Comparison of ENCODE assay signal across 32 cellular contexts in genomic region chr14:24165785-24166184, GRCh38. TPM values are rescaled to one million over a fixed set of nuclear protein-coding genes. Genes with fewer than 3 reads are reported as not detected.
A peak's percentile ranks its signal among the peaks of the same experiment; 100 is the strongest.
DNase-seq lines count a peak whose midpoint lies in the region; ATAC-seq, FAIRE-seq and TF ChIP-seq lines count a peak whose summit lies in the region.
"Had no signal": no experiment of that assay in that cellular context is flagged by ENCODE, and none has a peak within 500 bp of the region (broad histone marks: within the 10 kb centered on the region; RNA-seq: fewer than 3 reads in every experiment).

No MANE protein-coding gene starts in this region.

- POLR2A ChIA-PET in activated CD4-positive, alpha-beta T cell treated with anti-CD3 and anti-CD28 coated beads for 36 hours (lab: Charles Lee) = interaction anchor here (0.6 to 1.3 kb wide), 5 partner anchors 8 to 195 kb away, joined by 3 to 6 read pairs (median 3); no protein-coding TSS in a partner anchor
- POLR2A ChIA-PET in HepG2 (lab: Yijun Ruan, JAX) = interaction anchor here (1.1 to 2.0 kb wide), 4 partner anchors 11 to 30 kb away, joined by 3 to 10 read pairs (median 4); partner anchors contain the start of genes EMC9, PSME1 and PSME2

- no peak for DNase-seq in activated CD4-positive, alpha-beta T cell treated with anti-CD3 and anti-CD28 coated beads for 36 hours
- no peak for DNase-seq in activated CD4-positive, alpha-beta T cell treated with anti-CD3 and anti-CD28 coated beads, Interleukin-2, amount 50 U/mL, for 1 hour
- DNase-seq in HepG2 (ENCODE audit: low spot score) = no peak
- DNase-seq in right lobe of liver = no peak
- peak; percentile 10 for DNase-seq in kidney
- DNase-seq in type B pancreatic cell (ENCODE audit: extremely low spot score, unreplicated experiment) = no peak
- DNase-seq in stimulated activated CD4-positive, alpha-beta T cell treated with anti-CD3 and anti-CD28 coated beads, Interleukin-15, amount 100 ng/mL, for 24 hours = no peak
- DNase-seq: activated CD8-positive, alpha-beta memory T cell treated with anti-CD3 and anti-CD28 coated beads, Interleukin-2, amount 10 ng/mL, durations not matched to agents 7 days and 5 days; activated naive CD4-positive, alpha-beta T cell treated with Interleukin-2 at 50 U/mL for 16 hours; activated T-cell treated with anti-CD3 and anti-CD28 coated beads, Interleukin-2, amount 50 U/mL, for 72 hours; anterior cingulate cortex; C1 segment of cervical spinal cord; Caco-2; colonic mucosa; DMS79; effector memory CD4-positive, alpha-beta T cell; erythroblast; GDM1; GOT3; HFFc6; immature natural killer cell; NCI-H2107; NCI-H446; NCI-H774; Peyer's patch; stimulated activated CD4-positive, alpha-beta T cell treated with anti-CD3 and anti-CD28 coated beads, Interleukin-2, amount 100 ng/mL, for 24 hours; trophoblast cell had no signal

- H3K36me3 ChIP-seq in HepG2 (replicated peaks in 1 of 2; ENCODE audit: control insufficient read depth in 1 of 2, insufficient read depth in 2 of 2, low read length in 2 of 2) = peaks cover 30 to 40% of the 10 kb centered on the region in 2 experiments; a peak in 4 of 5 replicates
- peaks cover 7 to 43% (median 25%) of the 10 kb centered on the region in 4 donors for H3K36me3 ChIP-seq in right lobe of liver
- H3K36me3 ChIP-seq in kidney (ENCODE audit: control insufficient read depth in 1 of 2, insufficient read depth in 2 of 2, low read length in 2 of 2) = peaks cover 30 to 45% of the 10 kb centered on the region in 2 donors

- TF ChIP-seq POLR2A in HepG2 (IDR thresholded peaks at IDR 0.05; ENCODE audit: insufficient read depth in 1 of 2, low read depth in 2 of 2, low read length in 2 of 2) (no peak), right lobe of liver (IDR thresholded peaks at IDR 0.05) (no peak)

- H3K27me3 Mint-ChIP-seq in activated CD4-positive, alpha-beta T cell treated with anti-CD3 and anti-CD28 coated beads for 36 hours = no peaks in the 10 kb centered on the region
- no peaks in the 10 kb centered on the region for H3K27me3 Mint-ChIP-seq in type B pancreatic cell
- H3K27me3 Mint-ChIP-seq: activated CD8-positive, alpha-beta memory T cell treated with anti-CD3 and anti-CD28 coated beads, Interleukin-2, amount 10 ng/mL, durations not matched to agents 7 days and 5 days; memory B cell had no signal

- H3K4me2 ChIP-seq in HepG2 (ENCODE audit: low read depth, low read length) = no peak overlapping the region
- H3K4me2 ChIP-seq: smooth muscle cell had no signal

- in situ Hi-C loops in HepG2 (cut with HindIII; ENCODE audit: extremely low pct_ligation_motif_present, low pct_unique_long_range_greater_than_20kb) = no loop called here

- intact Hi-C loops in activated CD4-positive, alpha-beta T cell treated with anti-CD3 and anti-CD28 coated beads for 36 hours (cut with DNase I, micrococcal nuclease) = no loop called here
- intact Hi-C loops in HepG2 (cut with micrococcal nuclease; ENCODE audit: unreplicated experiment) = no loop called here
- intact Hi-C loops in right lobe of liver (cut with DNase I) = loop anchor here in 1 of 2 donors (10.0 kb wide), 1 partner anchor 101 kb away; no protein-coding TSS in a partner anchor
- intact Hi-C loops in kidney (cut with DNase I) = no loop called here

- no peak overlapping the region for H3K9ac ChIP-seq in HepG2 (ENCODE audit: insufficient read depth, low read depth, low read length)
- no peak overlapping the region for H3K9ac ChIP-seq in kidney (ENCODE audit: low read length in 2 of 2)

- no peak overlapping the region for H3K4me3 Mint-ChIP-seq in activated CD4-positive, alpha-beta T cell treated with anti-CD3 and anti-CD28 coated beads for 36 hours
- no peak overlapping the region for H3K4me3 Mint-ChIP-seq in type B pancreatic cell
- H3K4me3 Mint-ChIP-seq: activated CD8-positive, alpha-beta memory T cell treated with anti-CD3 and anti-CD28 coated beads, Interleukin-2, amount 10 ng/mL, durations not matched to agents 7 days and 5 days; activated T-cell treated with anti-CD3 and anti-CD28 coated beads, Interleukin-2, amount 50 U/mL, for 72 hours; HFFc6; immature natural killer cell; memory B cell had no signal

- no peak for TF ChIP-seq RAD21 in HepG2 (CRISPR knock-in tag; IDR thresholded peaks at IDR 0.05)

- TF ChIP-seq EP300 in HepG2 (IDR thresholded peaks at IDR 0.05; ENCODE audit: low read depth in 2 of 2, low read length in 2 of 2) (no peak), HepG2 (CRISPR knock-in tag; IDR thresholded peaks at IDR 0.05; ENCODE audit: borderline replicate concordance) (no peak)

- no peaks in the 10 kb centered on the region for H3K9me3 Mint-ChIP-seq in activated CD4-positive, alpha-beta T cell treated with anti-CD3 and anti-CD28 coated beads for 36 hours (ENCODE audit: low read depth)
- H3K9me3 Mint-ChIP-seq in type B pancreatic cell = no peaks in the 10 kb centered on the region
- H3K9me3 Mint-ChIP-seq: activated T-cell treated with anti-CD3 and anti-CD28 coated beads, Interleukin-2, amount 50 U/mL, for 72 hours; HFFc6; immature natural killer cell; memory B cell had no signal

- peaks cover 48% of the 10 kb centered on the region for H3K4me1 Mint-ChIP-seq in activated CD4-positive, alpha-beta T cell treated with anti-CD3 and anti-CD28 coated beads for 36 hours
- H3K4me1 Mint-ChIP-seq in type B pancreatic cell (ENCODE audit: unreplicated experiment) = peaks cover 26% of the 10 kb centered on the region

- H3K27me3 ChIP-seq in HepG2 (ENCODE audit: control insufficient read depth in 1 of 2, insufficient read depth in 2 of 2, low read length in 2 of 2) (no peaks in the 10 kb centered on the region; a peak in 1 of 5 replicates), right lobe of liver (no peaks in the 10 kb centered on the region)
- H3K27me3 ChIP-seq: colonic mucosa, Peyer's patch had no signal

- FAIRE-seq in HepG2 (lab: Jason Lieb, UNC) (no peak), kidney (lab: Jason Lieb, UNC) (no peak)
- FAIRE-seq: bronchial epithelial cell had no signal

- 92% methylated on average over 5 of the region's 5 CpGs for WGBS in HepG2 (ENCODE audit: low lambda C conversion rate)
- WGBS in right lobe of liver (ENCODE audit: insufficient coverage, low coverage, low lambda C conversion rate, missing lambda C conversion rate) = 95% methylated on average over 5 of the region's 5 CpGs

- CTCF ChIA-PET in activated CD4-positive, alpha-beta T cell treated with anti-CD3 and anti-CD28 coated beads for 36 hours (lab: Charles Lee) = interaction anchor here (0.6 to 1.1 kb wide), 2 partner anchors 11 to 153 kb away, joined by 3 read pairs; no protein-coding TSS in a partner anchor
- CTCF ChIA-PET in HepG2 (lab: Yijun Ruan, JAX; ENCODE audit: low intra/inter-chr PET ratio, low total read pairs) = no interaction called here

- H3K9me3 ChIP-seq in HepG2 (ENCODE audit: low read length) (no peaks in the 10 kb centered on the region), right lobe of liver (no peaks in the 10 kb centered on the region), kidney (ENCODE audit: control insufficient read depth in 1 of 2, low read length in 2 of 2) (no peaks in the 10 kb centered on the region)
- H3K9me3 ChIP-seq: Caco-2, colonic mucosa, Peyer's patch had no signal

- H3K4me3 ChIP-seq in HepG2 (replicated peaks in 1 of 3; ENCODE audit: insufficient read depth in 1 of 3, low read depth in 2 of 3, low read length in 3 of 3) (no peak overlapping the region), right lobe of liver (no peak overlapping the region), kidney (ENCODE audit: low read length in 2 of 2) (no peak overlapping the region)
- H3K4me3 ChIP-seq: colonic mucosa, Peyer's patch, smooth muscle cell had no signal

- no peak for ATAC-seq in activated CD4-positive, alpha-beta T cell treated with anti-CD3 and anti-CD28 coated beads for 36 hours
- ATAC-seq in HepG2 (no peak), right lobe of liver (no peak), HG02840 (IDR thresholded peaks at IDR 0.05; ENCODE audit: low FRiP score, unreplicated experiment) (no peak)
- ATAC-seq: activated CD8-positive, alpha-beta memory T cell treated with anti-CD3 and anti-CD28 coated beads, Interleukin-2, amount 10 ng/mL, durations not matched to agents 7 days and 5 days; activated T-cell treated with anti-CD3 and anti-CD28 coated beads, Interleukin-2, amount 50 U/mL, for 72 hours had no signal

- peaks cover 5% of the 10 kb centered on the region for H3K79me2 ChIP-seq in HepG2 (ENCODE audit: insufficient read depth, low read length)

- no peak overlapping the region for H2AFZ ChIP-seq in HepG2 (ENCODE audit: low read length)

- H3K27ac ChIP-seq in HepG2 (ENCODE audit: extremely low read length, insufficient read depth, low read length) (no peak overlapping the region), right lobe of liver (no peak overlapping the region), kidney (ENCODE audit: low read depth in 2 of 2, low read length in 2 of 2) (no peak overlapping the region)
- H3K27ac ChIP-seq: 22Rv1, colonic mucosa, Peyer's patch had no signal

- TF ChIP-seq CTCF in HepG2 (CRISPR knock-in tag; IDR thresholded peaks at IDR 0.05) = no peak
- no peak for TF ChIP-seq CTCF in right lobe of liver (IDR thresholded peaks at IDR 0.05)
- TF ChIP-seq CTCF in kidney (IDR thresholded peaks at IDR 0.05; ENCODE audit: borderline replicate concordance, extremely low read depth, insufficient read depth) = no peak
- TF ChIP-seq CTCF in type B pancreatic cell (conservative IDR thresholded peaks at IDR 0.05) = no peak

- H3K4me1 ChIP-seq in HepG2 (ENCODE audit: insufficient read depth, low read length) (peaks cover 17% of the 10 kb centered on the region), right lobe of liver (peaks cover 0 to 22% (median 7%) of the 10 kb centered on the region in 4 donors), kidney (ENCODE audit: control insufficient read depth in 1 of 2, insufficient read depth in 1 of 2, low read depth in 1 of 2, low read length in 2 of 2) (peaks cover 9 to 16% of the 10 kb centered on the region in 2 donors)

- H3K27ac Mint-ChIP-seq in activated CD4-positive, alpha-beta T cell treated with anti-CD3 and anti-CD28 coated beads for 36 hours = peak overlapping the region; percentile 43
- peak overlapping the region; percentile 43 for H3K27ac Mint-ChIP-seq in type B pancreatic cell
- H3K27ac Mint-ChIP-seq: HFFc6 had no signal

- BruUV-seq in HepG2 (replicated peaks; lab: Mats Ljungman, UMichigan) = no TSS peak

- no peaks in the 10 kb centered on the region for H4K20me1 ChIP-seq in HepG2 (ENCODE audit: insufficient read depth, low read length)

- peaks cover 76% of the 10 kb centered on the region for H3K36me3 Mint-ChIP-seq in activated CD4-positive, alpha-beta T cell treated with anti-CD3 and anti-CD28 coated beads for 36 hours (ENCODE audit: low read depth)
- H3K36me3 Mint-ChIP-seq in type B pancreatic cell = peaks cover 28% of the 10 kb centered on the region

RNA-seq across cellular contexts. Expression of gene IRF9, which starts 4.7 kb away (rescaled TPM):
- total RNA-seq in activated CD4-positive, alpha-beta T cell treated with anti-CD3 and anti-CD28 coated beads for 36 hours = 100 to 1,000 TPM; 172 to 209 TPM
- 13.8 and 14.9 TPM in 2 replicates for total RNA-seq in HepG2 (2016; rRNA removed; fragmentation: Illumina TruSeq; extraction: Trizol)
- 13.0 and 16.4 TPM in 2 replicates for total RNA-seq in HepG2 (2016; cell fraction: cytosol; rRNA removed; fragmentation: Illumina TruSeq; extraction: Trizol; ENCODE audit: low read depth)
- 11.5 and 20.0 TPM in 2 replicates for total RNA-seq in HepG2 (2016; cell fraction: insoluble cytoplasmic fraction; rRNA removed; fragmentation: Illumina TruSeq; extraction: Trizol)
- total RNA-seq in HepG2 (2016; cell fraction: membrane; rRNA removed; fragmentation: Illumina TruSeq; extraction: Trizol) = 9.6 and 12.0 TPM in 2 replicates
- 24.8 and 26.7 TPM in 2 replicates for total RNA-seq in HepG2 (2016; cell fraction: nucleus; rRNA removed; fragmentation: Illumina TruSeq; extraction: Trizol)
- 49.7 and 60.9 TPM in 2 replicates for polyA plus RNA-seq in HepG2 (2011; rRNA removed)
- 22.0 and 25.7 TPM in 2 replicates for polyA plus RNA-seq in HepG2 (2011; cell fraction: cytosol; rRNA removed)
- 220 and 221 TPM in 2 replicates for polyA plus RNA-seq in HepG2 (2011; cell fraction: nucleus; rRNA removed)
- 25.5 and 30.7 TPM in 2 replicates for polyA plus RNA-seq in HepG2 (2012)
- 3.8 and 5.2 TPM in 2 replicates for polyA plus RNA-seq in HepG2 (2016; cell fraction: cytosol; fragmentation: Illumina TruSeq; extraction: Trizol; ENCODE audit: low read depth)
- polyA plus RNA-seq in HepG2 (2016; cell fraction: insoluble cytoplasmic fraction; fragmentation: Illumina TruSeq; extraction: Trizol; ENCODE audit: low read depth) = 8.6 and 12.0 TPM in 2 replicates
- 5.8 and 6.6 TPM in 2 replicates for polyA plus RNA-seq in HepG2 (2016; cell fraction: membrane; fragmentation: Illumina TruSeq; extraction: Trizol; ENCODE audit: low read depth)
- polyA plus RNA-seq in HepG2 (2016; cell fraction: nucleus; fragmentation: Illumina TruSeq; extraction: Trizol; ENCODE audit: insufficient read depth, low read depth) = 78.7 and 84.9 TPM in 2 replicates
- polyA minus RNA-seq in HepG2 (2011; rRNA and poly(A)+ RNA removed; ENCODE audit: low replicate concordance) = 41.1 and 128 TPM in 2 replicates
- polyA minus RNA-seq in HepG2 (2011; cell fraction: cytosol; rRNA and poly(A)+ RNA removed) = 24.4 and 32.8 TPM in 2 replicates
- 84.8 and 144 TPM in 2 replicates for polyA minus RNA-seq in HepG2 (2011; cell fraction: nucleus; rRNA and poly(A)+ RNA removed)
- total RNA-seq in right lobe of liver = 10 to 100 TPM; 17.4 to 66.6 (median 37.2) TPM
- 141 TPM for total RNA-seq in kidney
- 88.9 TPM for polyA plus RNA-seq in kidney (ENCODE audit: insufficient read depth, low read depth, low replicate concordance)
- 60.0 and 63.4 TPM in 2 replicates for total RNA-seq in type B pancreatic cell (ENCODE audit: low replicate concordance)

RNA-seq across cellular contexts. Expression of gene REC8, which starts 6.1 kb away (rescaled TPM):
- 10 to 100 TPM; 25.6 to 27.7 TPM for total RNA-seq in activated CD4-positive, alpha-beta T cell treated with anti-CD3 and anti-CD28 coated beads for 36 hours
- total RNA-seq in HepG2 (2016; rRNA removed; fragmentation: Illumina TruSeq; extraction: Trizol) = 3.4 TPM in 1 of 2 replicates, not detected in the other
- 0.88 and 2.8 TPM in 2 replicates for total RNA-seq in HepG2 (2016; cell fraction: cytosol; rRNA removed; fragmentation: Illumina TruSeq; extraction: Trizol; ENCODE audit: low read depth)
- total RNA-seq in HepG2 (2016; cell fraction: insoluble cytoplasmic fraction; rRNA removed; fragmentation: Illumina TruSeq; extraction: Trizol) = 4.4 TPM in 1 of 2 replicates, not detected in the other
- total RNA-seq in HepG2 (2016; cell fraction: membrane; rRNA removed; fragmentation: Illumina TruSeq; extraction: Trizol) = 0.65 and 1.1 TPM in 2 replicates
- total RNA-seq in HepG2 (2016; cell fraction: nucleus; rRNA removed; fragmentation: Illumina TruSeq; extraction: Trizol) = 3.5 and 4.1 TPM in 2 replicates
- polyA plus RNA-seq in HepG2 (2011; rRNA removed) = 14.7 and 17.3 TPM in 2 replicates
- polyA plus RNA-seq in HepG2 (2011; cell fraction: cytosol; rRNA removed) = 1.6 and 1.9 TPM in 2 replicates
- 115 and 125 TPM in 2 replicates for polyA plus RNA-seq in HepG2 (2011; cell fraction: nucleus; rRNA removed)
- polyA plus RNA-seq in HepG2 (2012) = 11.8 and 22.4 TPM in 2 replicates
- polyA plus RNA-seq in HepG2 (2016; cell fraction: cytosol; fragmentation: Illumina TruSeq; extraction: Trizol; ENCODE audit: low read depth) = 0.43 and 1.0 TPM in 2 replicates
- polyA plus RNA-seq in HepG2 (2016; cell fraction: insoluble cytoplasmic fraction; fragmentation: Illumina TruSeq; extraction: Trizol; ENCODE audit: low read depth) = 0.52 TPM in 1 of 2 replicates, not detected in the other
- 0.33 and 0.55 TPM in 2 replicates for polyA plus RNA-seq in HepG2 (2016; cell fraction: membrane; fragmentation: Illumina TruSeq; extraction: Trizol; ENCODE audit: low read depth)
- 13.8 and 21.1 TPM in 2 replicates for polyA plus RNA-seq in HepG2 (2016; cell fraction: nucleus; fragmentation: Illumina TruSeq; extraction: Trizol; ENCODE audit: insufficient read depth, low read depth)
- 4.1 and 10.9 TPM in 2 replicates for polyA minus RNA-seq in HepG2 (2011; rRNA and poly(A)+ RNA removed; ENCODE audit: low replicate concordance)
- polyA minus RNA-seq in HepG2 (2011; cell fraction: cytosol; rRNA and poly(A)+ RNA removed) = 1.6 TPM in 1 of 2 replicates, not detected in the other
- 30.3 and 38.2 TPM in 2 replicates for polyA minus RNA-seq in HepG2 (2011; cell fraction: nucleus; rRNA and poly(A)+ RNA removed)
- 1 to 10 TPM; 1.6 to 7.4 (median 3.4) TPM for total RNA-seq in right lobe of liver
- 39.9 TPM for total RNA-seq in kidney
- polyA plus RNA-seq in kidney (ENCODE audit: insufficient read depth, low read depth, low replicate concordance) = 51.4 TPM
- 84.2 and 221 TPM in 2 replicates for total RNA-seq in type B pancreatic cell (ENCODE audit: low replicate concordance)

RNA-seq across cellular contexts. Expression of gene RNF31, which starts 18.5 kb away (rescaled TPM):
- 10 to 100 TPM; 73.7 to 98.4 TPM for total RNA-seq in activated CD4-positive, alpha-beta T cell treated with anti-CD3 and anti-CD28 coated beads for 36 hours
- 65.9 and 86.8 TPM in 2 replicates for total RNA-seq in HepG2 (2016; rRNA removed; fragmentation: Illumina TruSeq; extraction: Trizol)
- total RNA-seq in HepG2 (2016; cell fraction: cytosol; rRNA removed; fragmentation: Illumina TruSeq; extraction: Trizol; ENCODE audit: low read depth) = 17.8 and 17.9 TPM in 2 replicates
- total RNA-seq in HepG2 (2016; cell fraction: insoluble cytoplasmic fraction; rRNA removed; fragmentation: Illumina TruSeq; extraction: Trizol) = 59.1 and 93.8 TPM in 2 replicates
- 39.1 and 41.7 TPM in 2 replicates for total RNA-seq in HepG2 (2016; cell fraction: membrane; rRNA removed; fragmentation: Illumina TruSeq; extraction: Trizol)
- 72.5 and 77.1 TPM in 2 replicates for total RNA-seq in HepG2 (2016; cell fraction: nucleus; rRNA removed; fragmentation: Illumina TruSeq; extraction: Trizol)
- 48.2 and 59.0 TPM in 2 replicates for polyA plus RNA-seq in HepG2 (2011; rRNA removed)
- polyA plus RNA-seq in HepG2 (2011; cell fraction: cytosol; rRNA removed) = 20.8 and 23.9 TPM in 2 replicates
- 197 and 225 TPM in 2 replicates for polyA plus RNA-seq in HepG2 (2011; cell fraction: nucleus; rRNA removed)
- 61.6 and 78.3 TPM in 2 replicates for polyA plus RNA-seq in HepG2 (2012)
- polyA plus RNA-seq in HepG2 (2016; cell fraction: cytosol; fragmentation: Illumina TruSeq; extraction: Trizol; ENCODE audit: low read depth) = 13.8 and 14.9 TPM in 2 replicates
- polyA plus RNA-seq in HepG2 (2016; cell fraction: insoluble cytoplasmic fraction; fragmentation: Illumina TruSeq; extraction: Trizol; ENCODE audit: low read depth) = 59.9 and 61.7 TPM in 2 replicates
- 28.2 and 30.6 TPM in 2 replicates for polyA plus RNA-seq in HepG2 (2016; cell fraction: membrane; fragmentation: Illumina TruSeq; extraction: Trizol; ENCODE audit: low read depth)
- polyA plus RNA-seq in HepG2 (2016; cell fraction: nucleus; fragmentation: Illumina TruSeq; extraction: Trizol; ENCODE audit: insufficient read depth, low read depth) = 186 and 241 TPM in 2 replicates
- polyA minus RNA-seq in HepG2 (2011; rRNA and poly(A)+ RNA removed; ENCODE audit: low replicate concordance) = 71.7 and 184 TPM in 2 replicates
- 31.6 and 52.6 TPM in 2 replicates for polyA minus RNA-seq in HepG2 (2011; cell fraction: cytosol; rRNA and poly(A)+ RNA removed)
- polyA minus RNA-seq in HepG2 (2011; cell fraction: nucleus; rRNA and poly(A)+ RNA removed) = 113 and 130 TPM in 2 replicates
- 10 to 100 TPM; 17.5 to 39.6 (median 26.2) TPM for total RNA-seq in right lobe of liver
- 69.0 TPM for total RNA-seq in kidney
- polyA plus RNA-seq in kidney (ENCODE audit: insufficient read depth, low read depth, low replicate concordance) = 64.0 TPM
- total RNA-seq in type B pancreatic cell (ENCODE audit: low replicate concordance) = 68.6 and 78.4 TPM in 2 replicates

RNA-seq across cellular contexts. Expression of gene PSME2, which starts 19.4 kb away (rescaled TPM):
- 100 to 1,000 TPM; 445 to 459 TPM for total RNA-seq in activated CD4-positive, alpha-beta T cell treated with anti-CD3 and anti-CD28 coated beads for 36 hours
- 716 and 834 TPM in 2 replicates for total RNA-seq in HepG2 (2016; rRNA removed; fragmentation: Illumina TruSeq; extraction: Trizol)
- total RNA-seq in HepG2 (2016; cell fraction: cytosol; rRNA removed; fragmentation: Illumina TruSeq; extraction: Trizol; ENCODE audit: low read depth) = 203 and 215 TPM in 2 replicates
- total RNA-seq in HepG2 (2016; cell fraction: insoluble cytoplasmic fraction; rRNA removed; fragmentation: Illumina TruSeq; extraction: Trizol) = 729 and 850 TPM in 2 replicates
- total RNA-seq in HepG2 (2016; cell fraction: membrane; rRNA removed; fragmentation: Illumina TruSeq; extraction: Trizol) = 201 TPM in 2 replicates
- total RNA-seq in HepG2 (2016; cell fraction: nucleus; rRNA removed; fragmentation: Illumina TruSeq; extraction: Trizol) = 350 and 410 TPM in 2 replicates
- polyA plus RNA-seq in HepG2 (2011; rRNA removed) = 332 and 362 TPM in 2 replicates
- polyA plus RNA-seq in HepG2 (2011; cell fraction: cytosol; rRNA removed) = 139 and 148 TPM in 2 replicates
- polyA plus RNA-seq in HepG2 (2011; cell fraction: nucleus; rRNA removed) = 1,051 and 1,099 TPM in 2 replicates
- polyA plus RNA-seq in HepG2 (2012) = 349 and 352 TPM in 2 replicates
- polyA plus RNA-seq in HepG2 (2016; cell fraction: cytosol; fragmentation: Illumina TruSeq; extraction: Trizol; ENCODE audit: low read depth) = 217 and 232 TPM in 2 replicates
- 820 and 900 TPM in 2 replicates for polyA plus RNA-seq in HepG2 (2016; cell fraction: insoluble cytoplasmic fraction; fragmentation: Illumina TruSeq; extraction: Trizol; ENCODE audit: low read depth)
- 168 and 182 TPM in 2 replicates for polyA plus RNA-seq in HepG2 (2016; cell fraction: membrane; fragmentation: Illumina TruSeq; extraction: Trizol; ENCODE audit: low read depth)
- polyA plus RNA-seq in HepG2 (2016; cell fraction: nucleus; fragmentation: Illumina TruSeq; extraction: Trizol; ENCODE audit: insufficient read depth, low read depth) = 846 and 908 TPM in 2 replicates
- 65.6 and 111 TPM in 2 replicates for polyA minus RNA-seq in HepG2 (2011; rRNA and poly(A)+ RNA removed; ENCODE audit: low replicate concordance)
- 47.8 and 52.0 TPM in 2 replicates for polyA minus RNA-seq in HepG2 (2011; cell fraction: cytosol; rRNA and poly(A)+ RNA removed)
- 120 and 160 TPM in 2 replicates for polyA minus RNA-seq in HepG2 (2011; cell fraction: nucleus; rRNA and poly(A)+ RNA removed)
- 100 to 1,000 TPM in 4 of 6 experiments, 10 to 100 TPM in 2; 66.1 to 142 (median 110) TPM for total RNA-seq in right lobe of liver
- total RNA-seq in kidney = 148 TPM
- polyA plus RNA-seq in kidney (ENCODE audit: insufficient read depth, low read depth, low replicate concordance) = 289 TPM
- total RNA-seq in type B pancreatic cell (ENCODE audit: low replicate concordance) = 134 and 155 TPM in 2 replicates

RNA-seq across cellular contexts. Expression of gene IPO4, which starts 22.8 kb away (rescaled TPM):
- total RNA-seq in activated CD4-positive, alpha-beta T cell treated with anti-CD3 and anti-CD28 coated beads for 36 hours = 10 to 100 TPM; 73.4 to 73.7 TPM
- total RNA-seq in HepG2 (2016; rRNA removed; fragmentation: Illumina TruSeq; extraction: Trizol) = 149 and 179 TPM in 2 replicates
- 58.9 and 61.8 TPM in 2 replicates for total RNA-seq in HepG2 (2016; cell fraction: cytosol; rRNA removed; fragmentation: Illumina TruSeq; extraction: Trizol; ENCODE audit: low read depth)
- total RNA-seq in HepG2 (2016; cell fraction: insoluble cytoplasmic fraction; rRNA removed; fragmentation: Illumina TruSeq; extraction: Trizol) = 119 and 190 TPM in 2 replicates
- 54.8 and 63.8 TPM in 2 replicates for total RNA-seq in HepG2 (2016; cell fraction: membrane; rRNA removed; fragmentation: Illumina TruSeq; extraction: Trizol)
- total RNA-seq in HepG2 (2016; cell fraction: nucleus; rRNA removed; fragmentation: Illumina TruSeq; extraction: Trizol) = 147 and 162 TPM in 2 replicates
- polyA plus RNA-seq in HepG2 (2011; rRNA removed) = 37.4 and 39.0 TPM in 2 replicates
- polyA plus RNA-seq in HepG2 (2011; cell fraction: cytosol; rRNA removed) = 22.1 and 40.0 TPM in 2 replicates
- 186 and 239 TPM in 2 replicates for polyA plus RNA-seq in HepG2 (2011; cell fraction: nucleus; rRNA removed)
- 42.9 and 46.8 TPM in 2 replicates for polyA plus RNA-seq in HepG2 (2012)
- 17.6 and 17.8 TPM in 2 replicates for polyA plus RNA-seq in HepG2 (2016; cell fraction: cytosol; fragmentation: Illumina TruSeq; extraction: Trizol; ENCODE audit: low read depth)
- polyA plus RNA-seq in HepG2 (2016; cell fraction: insoluble cytoplasmic fraction; fragmentation: Illumina TruSeq; extraction: Trizol; ENCODE audit: low read depth) = 88.5 and 118 TPM in 2 replicates
- 32.2 and 38.2 TPM in 2 replicates for polyA plus RNA-seq in HepG2 (2016; cell fraction: membrane; fragmentation: Illumina TruSeq; extraction: Trizol; ENCODE audit: low read depth)
- 185 and 227 TPM in 2 replicates for polyA plus RNA-seq in HepG2 (2016; cell fraction: nucleus; fragmentation: Illumina TruSeq; extraction: Trizol; ENCODE audit: insufficient read depth, low read depth)
- 52.8 and 135 TPM in 2 replicates for polyA minus RNA-seq in HepG2 (2011; rRNA and poly(A)+ RNA removed; ENCODE audit: low replicate concordance)
- polyA minus RNA-seq in HepG2 (2011; cell fraction: cytosol; rRNA and poly(A)+ RNA removed) = 34.0 and 43.7 TPM in 2 replicates
- 176 and 190 TPM in 2 replicates for polyA minus RNA-seq in HepG2 (2011; cell fraction: nucleus; rRNA and poly(A)+ RNA removed)
- 10 to 100 TPM; 17.9 to 44.0 (median 23.0) TPM for total RNA-seq in right lobe of liver
- total RNA-seq in kidney = 49.5 TPM
- polyA plus RNA-seq in kidney (ENCODE audit: insufficient read depth, low read depth, low replicate concordance) = 22.2 TPM
- total RNA-seq in type B pancreatic cell (ENCODE audit: low replicate concordance) = 49.0 and 67.1 TPM in 2 replicates
